Comparison of ENCODE assay signal across 17 cellular contexts in the genomic region with DNA sequence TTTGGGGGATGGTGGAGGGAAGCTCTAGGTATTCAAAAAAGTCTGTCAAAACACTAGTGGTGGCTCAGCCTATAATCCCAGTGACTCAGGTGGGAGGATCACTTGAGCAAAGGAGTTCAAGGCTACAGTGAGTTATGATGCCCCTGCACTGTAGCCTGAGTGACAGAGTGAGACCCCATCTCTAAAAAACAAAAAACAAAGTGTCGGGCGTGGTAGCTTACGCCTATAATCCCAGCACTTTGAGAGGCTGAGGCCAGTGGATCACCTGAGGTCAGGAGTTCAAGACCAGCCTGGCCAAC. TPM values are rescaled to one million over a fixed set of nuclear protein-coding genes. Genes with fewer than 3 reads are reported as not detected.
DNase-seq lines count a peak whose midpoint lies in the region; ATAC-seq and TF ChIP-seq lines count a peak whose summit lies in the region.
"Had no signal": no experiment of that assay in that cellular context is flagged by ENCODE, and none has a peak within 500 bp of the region (broad histone marks: within the 10 kb centered on the region; RNA-seq: fewer than 3 reads in every experiment).

No MANE protein-coding gene starts in this region.

- H4K20me1 ChIP-seq in MM.1S (ENCODE audit: insufficient read depth, low read length) = peaks cover 25% of the 10 kb centered on the region; the same call in 1 of the 2 replicates

- no peak overlapping the region for H2AFZ ChIP-seq in MM.1S (ENCODE audit: low read length)

- peaks cover 55% of the 10 kb centered on the region for H3K36me3 Mint-ChIP-seq in activated CD8-positive, alpha-beta memory T cell treated with anti-CD3 and anti-CD28 coated beads, Interleukin-2, amount 10 ng/mL, durations not matched to agents 7 days and 5 days
- no peaks in the 10 kb centered on the region for H3K36me3 Mint-ChIP-seq in effector memory CD8-positive, alpha-beta T cell (ENCODE audit: insufficient read depth)
- peaks cover 17% of the 10 kb centered on the region for H3K36me3 Mint-ChIP-seq in stimulated activated memory B cell treated with anti-CD40 and anti-IgM and Interleukin-4, amounts not matched to agents 10 μg/mL and 1 μg/mL and 100 μg/mL, for 72 hours

- no peaks in the 10 kb centered on the region for H3K27me3 Mint-ChIP-seq in activated CD8-positive, alpha-beta memory T cell treated with anti-CD3 and anti-CD28 coated beads, Interleukin-2, amount 10 ng/mL, durations not matched to agents 7 days and 5 days
- no peaks in the 10 kb centered on the region for H3K27me3 Mint-ChIP-seq in effector memory CD8-positive, alpha-beta T cell
- no peaks in the 10 kb centered on the region for H3K27me3 Mint-ChIP-seq in stimulated activated memory B cell treated with anti-CD40 and anti-IgM and Interleukin-4, amounts not matched to agents 10 μg/mL and 1 μg/mL and 100 μg/mL, for 72 hours

- peak; percentile 55 for ATAC-seq in activated CD8-positive, alpha-beta memory T cell treated with anti-CD3 and anti-CD28 coated beads, Interleukin-2, amount 10 ng/mL, durations not matched to agents 7 days and 5 days
- ATAC-seq in effector memory CD8-positive, alpha-beta T cell (replicated peaks) = no peak
- no peak for ATAC-seq in stimulated activated memory B cell treated with anti-CD40 and anti-IgM and Interleukin-4, amounts not matched to agents 10 μg/mL and 1 μg/mL and 100 μg/mL, for 72 hours
- ATAC-seq in HG03571 (IDR thresholded peaks at IDR 0.05; ENCODE audit: unreplicated experiment) = no peak

- H3K4me3 ChIP-seq in MM.1S (ENCODE audit: low read length) (no peak overlapping the region), brain microvascular endothelial cell (ENCODE audit: low read depth, low read length) (no peak overlapping the region)
- H3K4me3 ChIP-seq: SK-N-MC, thyroid gland had no signal

- H3F3A ChIP-seq in MM.1S (ENCODE audit: insufficient read depth, low read length) = 0 out of 2 replicates have a peak, but pooled peaks cover 2% of the 10 kb centered on the region

- peaks cover 83% of the 10 kb centered on the region for H3K79me2 ChIP-seq in MM.1S (ENCODE audit: low read length)

- no peaks in the 10 kb centered on the region for H3K4me1 ChIP-seq in MM.1S (ENCODE audit: low read length)
- H3K4me1 ChIP-seq: thyroid gland had no signal

- no peak overlapping the region for H3K4me2 ChIP-seq in MM.1S (ENCODE audit: low read depth, low read length)

- peak overlapping the region; percentile 87 for H3K27ac Mint-ChIP-seq in activated CD8-positive, alpha-beta memory T cell treated with anti-CD3 and anti-CD28 coated beads, Interleukin-2, amount 10 ng/mL, durations not matched to agents 7 days and 5 days
- H3K27ac Mint-ChIP-seq in effector memory CD8-positive, alpha-beta T cell = peak overlapping the region; percentile 87 to 93
- H3K27ac Mint-ChIP-seq in stimulated activated memory B cell treated with anti-CD40 and anti-IgM and Interleukin-4, amounts not matched to agents 10 μg/mL and 1 μg/mL and 100 μg/mL, for 72 hours = peak overlapping the region; percentile 64

- no peaks in the 10 kb centered on the region for H3K9me2 ChIP-seq in MM.1S (replicated peaks; ENCODE audit: insufficient read depth, low read length)

- H3K9me3 ChIP-seq in MM.1S (replicated peaks; ENCODE audit: insufficient read depth, low read length) = no peaks in the 10 kb centered on the region
- H3K9me3 ChIP-seq: thyroid gland had no signal

- H3K4me3 Mint-ChIP-seq in activated CD8-positive, alpha-beta memory T cell treated with anti-CD3 and anti-CD28 coated beads, Interleukin-2, amount 10 ng/mL, durations not matched to agents 7 days and 5 days = peak overlapping the region; percentile 48
- peak overlapping the region; percentile 39 to 41 for H3K4me3 Mint-ChIP-seq in effector memory CD8-positive, alpha-beta T cell
- no peak overlapping the region for H3K4me3 Mint-ChIP-seq in stimulated activated memory B cell treated with anti-CD40 and anti-IgM and Interleukin-4, amounts not matched to agents 10 μg/mL and 1 μg/mL and 100 μg/mL, for 72 hours

- H3K9me3 Mint-ChIP-seq in activated CD8-positive, alpha-beta memory T cell treated with anti-CD3 and anti-CD28 coated beads, Interleukin-2, amount 10 ng/mL, durations not matched to agents 7 days and 5 days (ENCODE audit: low read depth) = peaks cover 4% of the 10 kb centered on the region
- peaks cover 0 to 3% of the 10 kb centered on the region in 2 donors for H3K9me3 Mint-ChIP-seq in effector memory CD8-positive, alpha-beta T cell
- peaks cover 9% of the 10 kb centered on the region for H3K9me3 Mint-ChIP-seq in stimulated activated memory B cell treated with anti-CD40 and anti-IgM and Interleukin-4, amounts not matched to agents 10 μg/mL and 1 μg/mL and 100 μg/mL, for 72 hours

- H3K36me3 ChIP-seq in MM.1S (replicated peaks; ENCODE audit: insufficient read depth, low read length) (peaks cover 3% of the 10 kb centered on the region; the same call in 1 of the 2 replicates), brain microvascular endothelial cell (replicated peaks) (no peaks in the 10 kb centered on the region)
- H3K36me3 ChIP-seq: thyroid gland had no signal

- in situ Hi-C loops in brain microvascular endothelial cell (cut with HindIII; ENCODE audit: low pct_ligation_motif_present, low sequenced_read_pairs) = no loop called here

- CTCF ChIA-PET in activated CD8-positive, alpha-beta memory T cell treated with anti-CD3 and anti-CD28 coated beads, Interleukin-2, amount 10 ng/mL, durations not matched to agents 7 days and 5 days (lab: Charles Lee) = interaction anchor here (0.9 to 2.0 kb wide), 3 partner anchors 11 to 72 kb away, joined by 3 to 5 read pairs (median 3); no protein-coding TSS in a partner anchor

- H3K4me1 Mint-ChIP-seq in activated CD8-positive, alpha-beta memory T cell treated with anti-CD3 and anti-CD28 coated beads, Interleukin-2, amount 10 ng/mL, durations not matched to agents 7 days and 5 days = peaks cover 33% of the 10 kb centered on the region
- H3K4me1 Mint-ChIP-seq in effector memory CD8-positive, alpha-beta T cell (ENCODE audit: low read depth in 2 of 2) = peaks cover 17 to 22% of the 10 kb centered on the region in 2 donors
- H3K4me1 Mint-ChIP-seq in stimulated activated memory B cell treated with anti-CD40 and anti-IgM and Interleukin-4, amounts not matched to agents 10 μg/mL and 1 μg/mL and 100 μg/mL, for 72 hours = peaks cover 13% of the 10 kb centered on the region

- TF ChIP-seq CTCF in MM.1S (IDR thresholded peaks at IDR 0.05; ENCODE audit: low read length) (no peak), brain microvascular endothelial cell (IDR thresholded peaks at IDR 0.05; ENCODE audit: low read depth, low read length, missing control alignments) (no peak)

- H3K9ac ChIP-seq in MM.1S (ENCODE audit: low read length) = no peak overlapping the region

- 0 out of 2 replicates have a peak overlapping the region, but pooled peaks have one; percentile 13 for H3K27ac ChIP-seq in MM.1S (ENCODE audit: low read length)
- no peak overlapping the region for H3K27ac ChIP-seq in brain microvascular endothelial cell
- H3K27ac ChIP-seq: HL-60 had no signal

- H3K27me3 ChIP-seq in MM.1S (replicated peaks; ENCODE audit: insufficient read depth, low read length) (no peaks in the 10 kb centered on the region), brain microvascular endothelial cell (replicated peaks) (no peaks in the 10 kb centered on the region)
- H3K27me3 ChIP-seq: thyroid gland had no signal

- no peak for DNase-seq in activated CD8-positive, alpha-beta memory T cell treated with anti-CD3 and anti-CD28 coated beads, Interleukin-2, amount 10 ng/mL, durations not matched to agents 7 days and 5 days
- DNase-seq in activated CD8-positive, alpha-beta memory T cell treated with anti-CD3 and anti-CD28 coated beads, Interleukin-2, amount 50 U/mL, for 4 hours = no peak
- DNase-seq in MM.1S (no peak), brain microvascular endothelial cell (no peak), NCI-H1694 treated with DMSO at 0.1 percent for 48 hours (lab: John Stamatoyannopoulos, UW) (no peak)
- DNase-seq in effector memory CD8-positive, alpha-beta T cell = no peak
- DNase-seq: activated CD4-positive, alpha-beta T cell treated with anti-CD3 and anti-CD28 coated beads for 4 hours; anterior cingulate cortex; DMS53; NCI-H1105 treated with DMSO at 0.1 percent for 48 hours; NCI-H526; retina; thyroid gland had no signal

RNA-seq across cellular contexts. Expression of a gene that starts 15.8 kb away (rescaled TPM):
- 1 to 10 TPM; 5.3 to 6.7 TPM for total RNA-seq in activated CD8-positive, alpha-beta memory T cell treated with anti-CD3 and anti-CD28 coated beads, Interleukin-2, amount 10 ng/mL, durations not matched to agents 7 days and 5 days

RNA-seq across cellular contexts. Expression of a gene that starts 18.9 kb away (rescaled TPM):
- 10 to 100 TPM; 31.2 to 36.3 TPM for total RNA-seq in activated CD8-positive, alpha-beta memory T cell treated with anti-CD3 and anti-CD28 coated beads, Interleukin-2, amount 10 ng/mL, durations not matched to agents 7 days and 5 days

RNA-seq across cellular contexts. Expression of a gene that starts 50.7 kb away (rescaled TPM):
- 10 to 100 TPM in 1 of 2 experiments, 1 to 10 TPM in 1; 7.7 to 11.6 TPM for total RNA-seq in activated CD8-positive, alpha-beta memory T cell treated with anti-CD3 and anti-CD28 coated beads, Interleukin-2, amount 10 ng/mL, durations not matched to agents 7 days and 5 days
